18 cellular contexts compared by ENCODE assay signal in genomic region chr15:69898243-69898642, GRCh38.
DNase-seq lines count a peak whose midpoint lies in the region; ATAC-seq, FAIRE-seq and TF ChIP-seq lines count a peak whose summit lies in the region.
"Had no signal": no experiment of that assay in that cellular context is flagged by ENCODE, and none has a peak within 500 bp of the region (broad histone marks: within the 10 kb centered on the region; RNA-seq: fewer than 3 reads in every experiment).

No MANE protein-coding gene starts in this region.

- H3K79me1 ChIP-seq in H1 (ENCODE audit: low read depth, low read length), result no peaks in the 10 kb centered on the region

- no peak for ATAC-seq in esophagus mucosa

- H2BK15ac ChIP-seq in H1 (ENCODE audit: low read length), result no peak overlapping the region

- no peak overlapping the region for H2BK20ac ChIP-seq in H1 (ENCODE audit: low read length)

- no peak for TF ChIP-seq EP300 in H1 (IDR thresholded peaks at IDR 0.05; ENCODE audit: borderline replicate concordance in 1 of 2, low read depth in 2 of 2, low read length in 2 of 2)

- FAIRE-seq in H1 (lab: Jason Lieb, UNC), result no peak
- FAIRE-seq: D721Med, HTR-8/SVneo had no signal

- 83 to 100% methylated on average over 1 to 2 of the region's 2 CpGs for WGBS in H1 (ENCODE audit: extremely low coverage in 1 of 2, insufficient coverage in 1 of 2, insufficient read length in 1 of 2, insufficient replicate concordance in 2 of 2, low coverage in 1 of 2, low lambda C conversion rate in 2 of 2, missing lambda C conversion rate in 1 of 2), 2 experiments

- H4K8ac ChIP-seq in H1 (ENCODE audit: extremely low read depth, insufficient read depth, low read length), result no peak overlapping the region

- H3K36me3 ChIP-seq in HEK293 (ENCODE audit: control insufficient read depth in 2 of 2, insufficient read depth in 1 of 2, low read length in 2 of 2), result no peaks in the 10 kb centered on the region
- no peaks in the 10 kb centered on the region for H3K36me3 ChIP-seq in H1 (ENCODE audit: control insufficient read depth in 2 of 4, insufficient read depth in 4 of 4, low read length in 3 of 4)

- POLR2A ChIA-PET in HEK293 (lab: Yijun Ruan, JAX) (interaction anchor here (0.7 to 1.0 kb wide), 4 partner anchors 11 to 633 kb away, joined by 3 to 6 read pairs (median 4); partner anchors contain the start of gene TLE3), H1 (lab: Charles Lee; ENCODE audit: partially characterized antibody) (no interaction called here)

- H3K27ac ChIP-seq in HEK293 (ENCODE audit: extremely low read depth, low read depth, low read length) (no peak overlapping the region), H1 (ENCODE audit: low read depth, low read length) (no peak overlapping the region)

- H3K4me3 ChIP-seq in HEK293 (ENCODE audit: low read depth, low read length) (no peak overlapping the region), H1 (ENCODE audit: extremely low read depth in 1 of 4, insufficient read depth in 2 of 4, low read depth in 3 of 4, low read length in 4 of 4) (no peak overlapping the region)

- DNase-seq in NCI-H2171 treated with DMSO at 0.1 percent for 48 hours (lab: John Stamatoyannopoulos, UW) (peak; percentile 98), NCI-H2171 (lab: John Stamatoyannopoulos, UW) (no peak), H1 (ENCODE audit: low read depth in 1 of 2, low spot score in 2 of 2) (no peak), NCI-H82 (lab: John Stamatoyannopoulos, UW) (no peak)
- DNase-seq: C1 segment of cervical spinal cord; Caco-2; CD4-positive, CD25-positive, alpha-beta regulatory T cell; CD8-positive, alpha-beta memory T cell; DMS79 treated with DMSO at 0.1 percent for 48 hours; GF-D8; HCEC 1CT; HFFc6; IMR-90; KBM-7 had no signal

- no peak overlapping the region for H3K18ac ChIP-seq in H1 (ENCODE audit: extremely low read depth, low read length)

- H3K79me2 ChIP-seq in H1 (ENCODE audit: control insufficient read depth in 1 of 2, insufficient read depth in 2 of 2, low read length in 2 of 2), result no peaks in the 10 kb centered on the region

- peak; percentile 10 to 30; a peak in 2 of 4 replicates for TF ChIP-seq RAD21 in H1 (IDR thresholded peaks at IDR 0.05 in 1 of 2, conservative IDR thresholded peaks at IDR 0.05 in 1 of 2; ENCODE audit: low read depth in 2 of 2, low read length in 2 of 2)

- H2BK5ac ChIP-seq in H1 (ENCODE audit: low read depth, low read length), result no peak overlapping the region

- CTCF ChIA-PET in HEK293 (lab: Yijun Ruan, JAX), result interaction anchor here (0.6 to 1.2 kb wide), 3 partner anchors 29 to 562 kb away, joined by 3 to 4 read pairs (median 3); no protein-coding TSS in a partner anchor
- CTCF ChIA-PET in H1 (lab: Charles Lee; ENCODE audit: partially characterized antibody), result interaction anchor here (0.7 to 1.6 kb wide), 4 partner anchors 12 to 136 kb away, joined by 3 to 5 read pairs (median 4); no protein-coding TSS in a partner anchor

- no peak overlapping the region for H2AK5ac ChIP-seq in H1 (ENCODE audit: low read depth, low read length)

- no peak overlapping the region for H2BK12ac ChIP-seq in H1 (ENCODE audit: low read depth, low read length)

- H3K4me1 ChIP-seq in HEK293 (ENCODE audit: control insufficient read depth, insufficient read depth, low read length) (peaks cover 16% of the 10 kb centered on the region; the same call in 1 of the 2 replicates), H1 (replicated peaks in 1 of 4; ENCODE audit: control insufficient read depth in 3 of 4, insufficient read depth in 4 of 4, low read length in 3 of 4) (no peaks in the 10 kb centered on the region)
- H3K4me1 ChIP-seq: Caco-2 had no signal

- H3K4ac ChIP-seq in H1 (replicated peaks; ENCODE audit: insufficient read length, low read depth, low read length), result no peak overlapping the region

- TF ChIP-seq POLR2A in H1 (IDR thresholded peaks at IDR 0.05; ENCODE audit: control extremely low read depth in 1 of 2, low read depth in 2 of 2, low read length in 2 of 2), result no peak

- no peaks in the 10 kb centered on the region for H3K27me3 ChIP-seq in H1 (replicated peaks in 1 of 4; ENCODE audit: control insufficient read depth in 3 of 4, extremely low read depth in 1 of 4, insufficient read depth in 3 of 4, low read length in 3 of 4)

- TF ChIP-seq CTCF in HEK293 (tag by site-specific recombination; IDR thresholded peaks at IDR 0.05) (no peak), H1 (IDR thresholded peaks at IDR 0.05; ENCODE audit: control extremely low read depth in 1 of 3, insufficient read depth in 1 of 3, low read depth in 1 of 3, low read length in 3 of 3) (no peak)

- H4K5ac ChIP-seq in H1 (ENCODE audit: insufficient read length, low read depth, low read length), result no peak overlapping the region

- no peak overlapping the region for H3K56ac ChIP-seq in H1 (replicated peaks; ENCODE audit: insufficient read length, low read depth, low read length)

- H3K4me2 ChIP-seq in H1 (ENCODE audit: insufficient read depth in 1 of 2, low read depth in 2 of 2, low read length in 2 of 2), result no peak overlapping the region

- no peaks in the 10 kb centered on the region for H4K20me1 ChIP-seq in H1 (replicated peaks in 1 of 2; ENCODE audit: control insufficient read depth in 1 of 2, insufficient read depth in 2 of 2, low read length in 2 of 2)

- no peaks in the 10 kb centered on the region for H3K23me2 ChIP-seq in H1 (ENCODE audit: low read depth, low read length)

- no peak overlapping the region for H3K14ac ChIP-seq in H1 (ENCODE audit: insufficient read length)

- H2AFZ ChIP-seq in H1 (ENCODE audit: low read length), result no peak overlapping the region

- H3K23ac ChIP-seq in H1 (ENCODE audit: insufficient read length), result no peak overlapping the region

- H2BK120ac ChIP-seq in H1 (replicated peaks; ENCODE audit: low read depth, low read length), result no peak overlapping the region

- H3K9me3 ChIP-seq in HEK293 (ENCODE audit: control insufficient read depth, insufficient read depth, low read depth, low read length) (no peaks in the 10 kb centered on the region), H1 (ENCODE audit: insufficient read depth in 2 of 2, low read depth in 1 of 2, low read length in 1 of 2) (no peaks in the 10 kb centered on the region)
- H3K9me3 ChIP-seq: Caco-2 had no signal

- no peak overlapping the region for H4K91ac ChIP-seq in H1 (replicated peaks; ENCODE audit: insufficient read length, low read length)

- no peak overlapping the region for H3K9ac ChIP-seq in H1 (replicated peaks in 1 of 4; ENCODE audit: extremely low read depth in 1 of 4, low read depth in 3 of 4, low read length in 3 of 4)

TF ChIP-seq in HEK293, 187 proteins besides CTCF, POLR2A, EP300 and RAD21 (continues in another document):
- TF ChIP-seq WT1 (tag by site-specific recombination; IDR thresholded peaks at IDR 0.05) (no peak), ZNF280D (tag by site-specific recombination; IDR thresholded peaks at IDR 0.05) (no peak), ZBTB8A (tag by site-specific recombination; IDR thresholded peaks at IDR 0.05) (no peak), TRIM28 (IDR thresholded peaks at IDR 0.05; ENCODE audit: borderline replicate concordance, low read length) (no peak)

TF ChIP-seq in H1, 55 proteins besides CTCF, POLR2A, EP300 and RAD21:
- TF ChIP-seq PHF8 (conservative IDR thresholded peaks at IDR 0.05; ENCODE audit: low read depth, low read length) (no peak), SAP30 (IDR thresholded peaks at IDR 0.05; ENCODE audit: insufficient read depth, insufficient replicate concordance, low read length) (no peak), KDM1A (IDR thresholded peaks at IDR 0.05; ENCODE audit: borderline replicate concordance, low read length) (no peak), GABPA (IDR thresholded peaks at IDR 0.05; ENCODE audit: borderline replicate concordance, insufficient read depth, low read length) (no peak), TCF12 (IDR thresholded peaks at IDR 0.05; ENCODE audit: low read depth, low read length) (no peak)
TF ChIP-seq in H1: peak in this region for 0.
